1 cellular context compared by ENCODE assay signal in the genomic region with DNA sequence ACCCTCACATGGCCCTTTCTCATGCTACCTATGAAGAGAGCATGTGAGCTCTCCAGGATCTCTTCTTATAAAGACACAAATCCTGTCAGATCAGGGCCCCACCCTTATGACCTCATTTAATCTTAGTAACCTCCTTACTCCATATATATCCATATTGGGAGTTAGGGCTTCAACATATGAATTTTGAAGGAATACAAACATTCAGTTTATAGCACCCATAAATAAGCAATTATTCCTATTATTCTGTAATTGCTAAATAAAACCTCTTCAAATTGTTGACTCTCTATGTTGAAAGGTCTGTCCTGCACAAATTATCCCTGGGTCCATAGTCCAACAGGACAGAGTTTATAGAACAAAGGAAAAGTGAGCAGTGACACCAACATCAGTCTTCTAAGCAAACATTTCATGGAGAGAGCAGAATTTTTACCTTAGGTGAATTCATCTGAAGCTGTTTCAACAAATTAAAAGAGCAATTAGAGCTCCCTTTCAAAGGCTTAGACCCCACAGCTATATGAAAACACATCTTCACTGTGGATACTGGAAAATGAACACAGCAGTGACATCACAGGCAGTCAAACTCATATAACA.
TF ChIP-seq lines count a peak whose summit lies in the region.

No MANE protein-coding gene starts in this region.

TF ChIP-seq in HepG2, 621 proteins besides CTCF, POLR2A, EP300 and RAD21 (continued from another document and continues in another):
- TF ChIP-seq, protein P1, sequence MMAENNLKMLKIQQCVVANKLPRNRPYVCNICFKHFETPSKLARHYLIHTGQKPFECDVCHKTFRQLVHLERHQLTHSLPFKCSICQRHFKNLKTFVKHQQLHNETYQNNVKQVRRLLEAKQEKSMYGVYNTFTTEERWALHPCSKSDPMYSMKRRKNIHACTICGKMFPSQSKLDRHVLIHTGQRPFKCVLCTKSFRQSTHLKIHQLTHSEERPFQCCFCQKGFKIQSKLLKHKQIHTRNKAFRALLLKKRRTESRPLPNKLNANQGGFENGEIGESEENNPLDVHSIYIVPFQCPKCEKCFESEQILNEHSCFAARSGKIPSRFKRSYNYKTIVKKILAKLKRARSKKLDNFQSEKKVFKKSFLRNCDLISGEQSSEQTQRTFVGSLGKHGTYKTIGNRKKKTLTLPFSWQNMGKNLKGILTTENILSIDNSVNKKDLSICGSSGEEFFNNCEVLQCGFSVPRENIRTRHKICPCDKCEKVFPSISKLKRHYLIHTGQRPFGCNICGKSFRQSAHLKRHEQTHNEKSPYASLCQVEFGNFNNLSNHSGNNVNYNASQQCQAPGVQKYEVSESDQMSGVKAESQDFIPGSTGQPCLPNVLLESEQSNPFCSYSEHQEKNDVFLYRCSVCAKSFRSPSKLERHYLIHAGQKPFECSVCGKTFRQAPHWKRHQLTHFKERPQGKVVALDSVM (CRISPR knock-in tag; IDR thresholded peaks at IDR 0.05), result 0 out of 2 replicates have a peak, but pooled peaks have one; percentile 19
- TF ChIP-seq ELF1 (CRISPR knock-in tag; IDR thresholded peaks at IDR 0.05) (no peak), MED1 (CRISPR knock-in tag; IDR thresholded peaks at IDR 0.05) (peak; percentile 60; the same call in 1 of the 2 replicates), RBM39 (IDR thresholded peaks at IDR 0.05; ENCODE audit: low read depth, low read length, poor library complexity, severe bottlenecking) (no peak), RARG (CRISPR knock-in tag; IDR thresholded peaks at IDR 0.05; ENCODE audit: low read depth) (no peak), SMAD3 (CRISPR knock-in tag; IDR thresholded peaks at IDR 0.05) (peak; percentile 76), ZNF614 (CRISPR knock-in tag; IDR thresholded peaks at IDR 0.05; ENCODE audit: borderline replicate concordance) (peak; percentile 78), ZNF205 (CRISPR knock-in tag; IDR thresholded peaks at IDR 0.05) (peak; percentile 65; the same call in 1 of the 2 replicates), RAD51 (IDR thresholded peaks at IDR 0.05; ENCODE audit: borderline replicate concordance) (no peak), ZEB1 (IDR thresholded peaks at IDR 0.05; ENCODE audit: insufficient replicate concordance, low read depth) (no peak), SNAPC2 (CRISPR knock-in tag; IDR thresholded peaks at IDR 0.05) (no peak), ZNF781 (CRISPR knock-in tag; IDR thresholded peaks at IDR 0.05; ENCODE audit: borderline replicate concordance, not compliant biosample characterization) (no peak), EHMT2 (IDR thresholded peaks at IDR 0.05; ENCODE audit: borderline replicate concordance, low read depth, low read length) (peak; percentile 59; the same call in 1 of the 2 replicates), ZNF274 (CRISPR knock-in tag; IDR thresholded peaks at IDR 0.05) (no peak), GATAD1 (CRISPR knock-in tag; IDR thresholded peaks at IDR 0.05) (0 out of 2 replicates have a peak, but pooled peaks have one; percentile 33), PHB2 (IDR thresholded peaks at IDR 0.05; ENCODE audit: partially characterized antibody) (no peak), ELF4 (CRISPR knock-in tag; IDR thresholded peaks at IDR 0.05; ENCODE audit: borderline replicate concordance) (no peak), ZNF670 (CRISPR knock-in tag; IDR thresholded peaks at IDR 0.05; ENCODE audit: borderline replicate concordance) (no peak), HNF4A (CRISPR knock-in tag; IDR thresholded peaks at IDR 0.05) (peak; percentile 96), SMC3 (IDR thresholded peaks at IDR 0.05; ENCODE audit: low read length) (no peak), MIXL1 (CRISPR knock-in tag; IDR thresholded peaks at IDR 0.05) (peak; percentile 92), ZNF234 (CRISPR knock-in tag; conservative IDR thresholded peaks at IDR 0.05) (no peak), HNF4G (IDR thresholded peaks at IDR 0.05; ENCODE audit: borderline replicate concordance, low read depth, low read length) (peak; percentile 94), HNF4G (CRISPR knock-in tag; IDR thresholded peaks at IDR 0.05; ENCODE audit: borderline replicate concordance, low read depth) (0 out of 2 replicates have a peak, but pooled peaks have one; percentile 40), CAMTA2 (CRISPR knock-in tag; IDR thresholded peaks at IDR 0.05; ENCODE audit: borderline replicate concordance) (no peak), HDAC2 (CRISPR knock-in tag; IDR thresholded peaks at IDR 0.05) (peak; percentile 80; the same call in 1 of the 2 replicates), ZNF34 (CRISPR knock-in tag; IDR thresholded peaks at IDR 0.05; ENCODE audit: borderline replicate concordance) (no peak), EED (CRISPR knock-in tag; IDR thresholded peaks at IDR 0.05) (no peak), ZNF709 (CRISPR knock-in tag; IDR thresholded peaks at IDR 0.05) (no peak)
- TF ChIP-seq, protein P2, sequence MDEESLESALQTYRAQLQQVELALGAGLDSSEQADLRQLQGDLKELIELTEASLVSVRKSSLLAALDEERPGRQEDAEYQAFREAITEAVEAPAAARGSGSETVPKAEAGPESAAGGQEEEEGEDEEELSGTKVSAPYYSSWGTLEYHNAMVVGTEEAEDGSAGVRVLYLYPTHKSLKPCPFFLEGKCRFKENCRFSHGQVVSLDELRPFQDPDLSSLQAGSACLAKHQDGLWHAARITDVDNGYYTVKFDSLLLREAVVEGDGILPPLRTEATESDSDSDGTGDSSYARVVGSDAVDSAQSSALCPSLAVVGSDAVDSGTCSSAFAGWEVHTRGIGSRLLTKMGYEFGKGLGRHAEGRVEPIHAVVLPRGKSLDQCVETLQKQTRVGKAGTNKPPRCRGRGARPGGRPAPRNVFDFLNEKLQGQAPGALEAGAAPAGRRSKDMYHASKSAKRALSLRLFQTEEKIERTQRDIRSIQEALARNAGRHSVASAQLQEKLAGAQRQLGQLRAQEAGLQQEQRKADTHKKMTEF (CRISPR knock-in tag; IDR thresholded peaks at IDR 0.05), result peak; percentile 46; the same call in 1 of the 2 replicates
- TF ChIP-seq, protein P3, sequence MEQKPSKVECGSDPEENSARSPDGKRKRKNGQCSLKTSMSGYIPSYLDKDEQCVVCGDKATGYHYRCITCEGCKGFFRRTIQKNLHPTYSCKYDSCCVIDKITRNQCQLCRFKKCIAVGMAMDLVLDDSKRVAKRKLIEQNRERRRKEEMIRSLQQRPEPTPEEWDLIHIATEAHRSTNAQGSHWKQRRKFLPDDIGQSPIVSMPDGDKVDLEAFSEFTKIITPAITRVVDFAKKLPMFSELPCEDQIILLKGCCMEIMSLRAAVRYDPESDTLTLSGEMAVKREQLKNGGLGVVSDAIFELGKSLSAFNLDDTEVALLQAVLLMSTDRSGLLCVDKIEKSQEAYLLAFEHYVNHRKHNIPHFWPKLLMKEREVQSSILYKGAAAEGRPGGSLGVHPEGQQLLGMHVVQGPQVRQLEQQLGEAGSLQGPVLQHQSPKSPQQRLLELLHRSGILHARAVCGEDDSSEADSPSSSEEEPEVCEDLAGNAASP (CRISPR knock-in tag; IDR thresholded peaks at IDR 0.05; ENCODE audit: borderline replicate concordance), result peak; percentile 82
- TF ChIP-seq, protein P4, sequence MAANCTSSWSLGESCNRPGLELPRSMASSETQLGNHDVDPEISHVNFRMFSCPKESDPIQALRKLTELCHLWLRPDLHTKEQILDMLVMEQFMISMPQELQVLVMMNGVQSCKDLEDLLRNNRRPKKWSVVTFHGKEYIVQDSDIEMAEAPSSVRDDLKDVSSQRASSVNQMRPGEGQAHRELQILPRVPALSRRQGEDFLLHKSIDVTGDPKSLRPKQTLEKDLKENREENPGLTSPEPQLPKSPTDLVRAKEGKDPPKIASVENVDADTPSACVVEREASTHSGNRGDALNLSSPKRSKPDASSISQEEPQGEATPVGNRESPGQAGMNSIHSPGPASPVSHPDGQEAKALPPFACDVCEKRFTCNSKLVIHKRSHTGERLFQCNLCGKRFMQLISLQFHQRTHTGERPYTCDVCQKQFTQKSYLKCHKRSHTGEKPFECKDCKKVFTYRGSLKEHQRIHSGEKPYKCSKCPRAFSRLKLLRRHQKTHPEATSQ (CRISPR knock-in tag; IDR thresholded peaks at IDR 0.05; ENCODE audit: borderline replicate concordance), result no peak
- TF ChIP-seq, protein P5, sequence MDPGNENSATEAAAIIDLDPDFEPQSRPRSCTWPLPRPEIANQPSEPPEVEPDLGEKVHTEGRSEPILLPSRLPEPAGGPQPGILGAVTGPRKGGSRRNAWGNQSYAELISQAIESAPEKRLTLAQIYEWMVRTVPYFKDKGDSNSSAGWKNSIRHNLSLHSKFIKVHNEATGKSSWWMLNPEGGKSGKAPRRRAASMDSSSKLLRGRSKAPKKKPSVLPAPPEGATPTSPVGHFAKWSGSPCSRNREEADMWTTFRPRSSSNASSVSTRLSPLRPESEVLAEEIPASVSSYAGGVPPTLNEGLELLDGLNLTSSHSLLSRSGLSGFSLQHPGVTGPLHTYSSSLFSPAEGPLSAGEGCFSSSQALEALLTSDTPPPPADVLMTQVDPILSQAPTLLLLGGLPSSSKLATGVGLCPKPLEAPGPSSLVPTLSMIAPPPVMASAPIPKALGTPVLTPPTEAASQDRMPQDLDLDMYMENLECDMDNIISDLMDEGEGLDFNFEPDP (CRISPR knock-in tag; conservative IDR thresholded peaks at IDR 0.05), result no peak
- TF ChIP-seq, protein P6, sequence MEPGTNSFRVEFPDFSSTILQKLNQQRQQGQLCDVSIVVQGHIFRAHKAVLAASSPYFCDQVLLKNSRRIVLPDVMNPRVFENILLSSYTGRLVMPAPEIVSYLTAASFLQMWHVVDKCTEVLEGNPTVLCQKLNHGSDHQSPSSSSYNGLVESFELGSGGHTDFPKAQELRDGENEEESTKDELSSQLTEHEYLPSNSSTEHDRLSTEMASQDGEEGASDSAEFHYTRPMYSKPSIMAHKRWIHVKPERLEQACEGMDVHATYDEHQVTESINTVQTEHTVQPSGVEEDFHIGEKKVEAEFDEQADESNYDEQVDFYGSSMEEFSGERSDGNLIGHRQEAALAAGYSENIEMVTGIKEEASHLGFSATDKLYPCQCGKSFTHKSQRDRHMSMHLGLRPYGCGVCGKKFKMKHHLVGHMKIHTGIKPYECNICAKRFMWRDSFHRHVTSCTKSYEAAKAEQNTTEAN (CRISPR knock-in tag; conservative IDR thresholded peaks at IDR 0.05), result peak; percentile 99
- TF ChIP-seq, protein P7, sequence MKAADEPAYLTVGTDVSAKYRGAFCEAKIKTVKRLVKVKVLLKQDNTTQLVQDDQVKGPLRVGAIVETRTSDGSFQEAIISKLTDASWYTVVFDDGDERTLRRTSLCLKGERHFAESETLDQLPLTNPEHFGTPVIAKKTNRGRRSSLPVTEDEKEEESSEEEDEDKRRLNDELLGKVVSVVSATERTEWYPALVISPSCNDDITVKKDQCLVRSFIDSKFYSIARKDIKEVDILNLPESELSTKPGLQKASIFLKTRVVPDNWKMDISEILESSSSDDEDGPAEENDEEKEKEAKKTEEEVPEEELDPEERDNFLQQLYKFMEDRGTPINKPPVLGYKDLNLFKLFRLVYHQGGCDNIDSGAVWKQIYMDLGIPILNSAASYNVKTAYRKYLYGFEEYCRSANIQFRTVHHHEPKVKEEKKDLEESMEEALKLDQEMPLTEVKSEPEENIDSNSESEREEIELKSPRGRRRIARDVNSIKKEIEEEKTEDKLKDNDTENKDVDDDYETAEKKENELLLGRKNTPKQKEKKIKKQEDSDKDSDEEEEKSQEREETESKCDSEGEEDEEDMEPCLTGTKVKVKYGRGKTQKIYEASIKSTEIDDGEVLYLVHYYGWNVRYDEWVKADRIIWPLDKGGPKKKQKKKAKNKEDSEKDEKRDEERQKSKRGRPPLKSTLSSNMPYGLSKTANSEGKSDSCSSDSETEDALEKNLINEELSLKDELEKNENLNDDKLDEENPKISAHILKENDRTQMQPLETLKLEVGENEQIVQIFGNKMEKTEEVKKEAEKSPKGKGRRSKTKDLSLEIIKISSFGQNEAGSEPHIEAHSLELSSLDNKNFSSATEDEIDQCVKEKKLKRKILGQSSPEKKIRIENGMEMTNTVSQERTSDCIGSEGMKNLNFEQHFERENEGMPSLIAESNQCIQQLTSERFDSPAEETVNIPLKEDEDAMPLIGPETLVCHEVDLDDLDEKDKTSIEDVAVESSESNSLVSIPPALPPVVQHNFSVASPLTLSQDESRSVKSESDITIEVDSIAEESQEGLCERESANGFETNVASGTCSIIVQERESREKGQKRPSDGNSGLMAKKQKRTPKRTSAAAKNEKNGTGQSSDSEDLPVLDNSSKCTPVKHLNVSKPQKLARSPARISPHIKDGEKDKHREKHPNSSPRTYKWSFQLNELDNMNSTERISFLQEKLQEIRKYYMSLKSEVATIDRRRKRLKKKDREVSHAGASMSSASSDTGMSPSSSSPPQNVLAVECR (CRISPR knock-in tag; IDR thresholded peaks at IDR 0.05; ENCODE audit: borderline replicate concordance), result no peak
- TF ChIP-seq, protein P8, sequence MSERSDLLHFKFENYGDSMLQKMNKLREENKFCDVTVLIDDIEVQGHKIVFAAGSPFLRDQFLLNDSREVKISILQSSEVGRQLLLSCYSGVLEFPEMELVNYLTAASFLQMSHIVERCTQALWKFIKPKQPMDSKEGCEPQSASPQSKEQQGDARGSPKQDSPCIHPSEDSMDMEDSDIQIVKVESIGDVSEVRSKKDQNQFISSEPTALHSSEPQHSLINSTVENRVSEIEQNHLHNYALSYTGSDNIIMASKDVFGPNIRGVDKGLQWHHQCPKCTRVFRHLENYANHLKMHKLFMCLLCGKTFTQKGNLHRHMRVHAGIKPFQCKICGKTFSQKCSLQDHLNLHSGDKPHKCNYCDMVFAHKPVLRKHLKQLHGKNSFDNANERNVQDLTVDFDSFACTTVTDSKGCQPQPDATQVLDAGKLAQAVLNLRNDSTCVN (CRISPR knock-in tag; IDR thresholded peaks at IDR 0.05; ENCODE audit: borderline replicate concordance), result no peak
- TF ChIP-seq, protein P9, sequence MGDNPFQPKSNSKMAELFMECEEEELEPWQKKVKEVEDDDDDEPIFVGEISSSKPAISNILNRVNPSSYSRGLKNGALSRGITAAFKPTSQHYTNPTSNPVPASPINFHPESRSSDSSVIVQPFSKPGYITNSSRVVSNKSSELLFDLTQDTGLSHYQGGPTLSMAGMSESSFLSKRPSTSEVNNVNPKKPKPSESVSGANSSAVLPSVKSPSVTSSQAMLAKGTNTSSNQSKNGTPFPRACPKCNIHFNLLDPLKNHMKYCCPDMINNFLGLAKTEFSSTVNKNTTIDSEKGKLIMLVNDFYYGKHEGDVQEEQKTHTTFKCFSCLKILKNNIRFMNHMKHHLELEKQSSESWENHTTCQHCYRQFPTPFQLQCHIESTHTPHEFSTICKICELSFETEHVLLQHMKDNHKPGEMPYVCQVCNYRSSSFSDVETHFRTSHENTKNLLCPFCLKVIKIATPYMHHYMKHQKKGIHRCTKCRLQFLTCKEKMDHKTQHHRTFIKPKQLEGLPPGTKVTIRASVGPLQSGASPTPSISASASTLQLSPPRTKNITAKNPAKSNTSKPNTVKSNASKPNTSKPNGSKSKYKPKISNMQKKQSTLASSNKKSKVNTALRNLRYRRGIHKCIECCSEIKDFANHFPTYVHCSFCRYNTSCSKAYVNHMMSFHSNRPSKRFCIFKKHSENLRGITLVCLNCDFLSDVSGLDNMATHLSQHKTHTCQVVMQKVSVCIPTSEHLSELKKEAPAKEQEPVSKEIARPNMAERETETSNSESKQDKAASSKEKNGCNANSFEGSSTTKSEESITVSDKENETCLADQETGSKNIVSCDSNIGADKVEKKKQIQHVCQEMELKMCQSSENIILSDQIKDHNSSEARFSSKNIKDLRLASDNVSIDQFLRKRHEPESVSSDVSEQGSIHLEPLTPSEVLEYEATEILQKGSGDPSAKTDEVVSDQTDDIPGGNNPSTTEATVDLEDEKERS (CRISPR knock-in tag; IDR thresholded peaks at IDR 0.05), result no peak
- TF ChIP-seq, protein P10, sequence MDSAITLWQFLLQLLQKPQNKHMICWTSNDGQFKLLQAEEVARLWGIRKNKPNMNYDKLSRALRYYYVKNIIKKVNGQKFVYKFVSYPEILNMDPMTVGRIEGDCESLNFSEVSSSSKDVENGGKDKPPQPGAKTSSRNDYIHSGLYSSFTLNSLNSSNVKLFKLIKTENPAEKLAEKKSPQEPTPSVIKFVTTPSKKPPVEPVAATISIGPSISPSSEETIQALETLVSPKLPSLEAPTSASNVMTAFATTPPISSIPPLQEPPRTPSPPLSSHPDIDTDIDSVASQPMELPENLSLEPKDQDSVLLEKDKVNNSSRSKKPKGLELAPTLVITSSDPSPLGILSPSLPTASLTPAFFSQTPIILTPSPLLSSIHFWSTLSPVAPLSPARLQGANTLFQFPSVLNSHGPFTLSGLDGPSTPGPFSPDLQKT (CRISPR knock-in tag; IDR thresholded peaks at IDR 0.05; ENCODE audit: borderline replicate concordance), result no peak
